28 cellular contexts compared by ENCODE assay signal in the genomic region with DNA sequence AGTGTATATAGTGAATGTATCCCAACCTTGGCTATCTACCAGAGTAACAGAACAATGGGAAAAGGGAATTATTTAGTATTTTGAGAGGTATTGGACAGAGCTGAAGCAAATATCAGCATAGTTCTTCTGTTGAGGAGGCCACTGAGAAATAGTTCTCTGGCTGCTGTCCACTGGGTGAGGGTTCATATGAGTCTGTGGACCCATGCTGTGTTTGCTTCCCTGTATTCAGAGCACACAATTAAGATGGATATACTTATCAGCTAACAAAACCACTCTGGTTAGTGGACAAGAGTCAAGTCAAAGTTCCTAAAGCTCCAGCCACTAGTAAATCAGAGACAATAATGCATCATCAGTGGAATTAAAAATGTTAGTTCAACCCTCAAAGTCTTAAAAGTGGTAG.
"Had no signal": no experiment of that assay in that cellular context is flagged by ENCODE, and none has a peak within 500 bp of the region (broad histone marks: within the 10 kb centered on the region; RNA-seq: fewer than 3 reads in every experiment).

No MANE protein-coding gene starts in this region.

- H3K27ac ChIP-seq: esophagus muscularis mucosa, foreskin keratinocyte, heart right ventricle, left ventricle myocardium inferior, lower lobe of right lung, ovary, psoas muscle, sigmoid colon, stomach, thyroid gland, vagina had no signal

- DNase-seq: effector memory CD4-positive, alpha-beta T cell; foreskin keratinocyte; glutamatergic neuron; heart right ventricle; hippocampal formation; islet precursor cell; kidney glomerular epithelial cell; left colon; left ventricle myocardium inferior; lower lobe of right lung; naive thymus-derived CD8-positive, alpha-beta T cell; occipital lobe; ovary; posterior cingulate gyrus; psoas muscle; right cardiac atrium; sigmoid colon; stimulated activated CD4-positive, alpha-beta T cell treated with anti-CD3 and anti-CD28 coated beads, Interleukin-2, amount 100 ng/mL, for 24 hours; stimulated activated CD4-positive, alpha-beta T cell treated with anti-CD3 and anti-CD28 coated beads, Interleukin-4, amount 100 ng/mL, for 24 hours; stimulated activated naive CD4-positive, alpha-beta T cell treated with Interleukin-2 at 50 U/mL for 16 hours; stomach; thyroid gland; trophoblast cell had no signal

- ATAC-seq: foreskin keratinocyte; heart right ventricle; left colon; lower lobe of right lung; naive thymus-derived CD8-positive, alpha-beta T cell; psoas muscle; right cardiac atrium; stimulated activated effector memory CD8-positive, alpha-beta T cell treated with anti-CD3 and anti-CD28 coated beads, Interleukin-12 subunit alpha, Interleukin-12 subunit beta, amount 100 ng/mL, for 72 hours had no signal

- H3K36me3 ChIP-seq: esophagus muscularis mucosa, heart right ventricle, left ventricle myocardium inferior, lower lobe of right lung, ovary, sigmoid colon, stomach, thyroid gland, vagina had no signal

- H3K27me3 Mint-ChIP-seq: dendritic cell treated with granulocyte-macrophage colony-stimulating factor and Interleukin-4, amounts not matched to agents 40 ng/mL and 50 ng/mL, for 4 days; naive thymus-derived CD8-positive, alpha-beta T cell had no signal

- FAIRE-seq: endothelial cell of umbilical vein had no signal

- H3K4me1 ChIP-seq: esophagus muscularis mucosa, foreskin keratinocyte, heart right ventricle, left ventricle myocardium inferior, lower lobe of right lung, psoas muscle, sigmoid colon, stomach, thyroid gland, vagina had no signal

- H3K9me3 ChIP-seq: lower lobe of right lung, ovary, sigmoid colon, thyroid gland, vagina had no signal

- H3K4me1 Mint-ChIP-seq: naive thymus-derived CD8-positive, alpha-beta T cell; stimulated activated effector memory CD8-positive, alpha-beta T cell treated with anti-CD3 and anti-CD28 coated beads, Interleukin-12 subunit alpha, Interleukin-12 subunit beta, amount 100 ng/mL, for 72 hours had no signal

- H3K4me3 Mint-ChIP-seq: dendritic cell treated with granulocyte-macrophage colony-stimulating factor and Interleukin-4, amounts not matched to agents 40 ng/mL and 50 ng/mL, for 4 days; naive thymus-derived CD8-positive, alpha-beta T cell; stimulated activated effector memory CD8-positive, alpha-beta T cell treated with anti-CD3 and anti-CD28 coated beads, Interleukin-12 subunit alpha, Interleukin-12 subunit beta, amount 100 ng/mL, for 72 hours had no signal

- H3K27ac Mint-ChIP-seq: dendritic cell treated with granulocyte-macrophage colony-stimulating factor and Interleukin-4, amounts not matched to agents 40 ng/mL and 50 ng/mL, for 4 days; naive thymus-derived CD8-positive, alpha-beta T cell; stimulated activated effector memory CD8-positive, alpha-beta T cell treated with anti-CD3 and anti-CD28 coated beads, Interleukin-12 subunit alpha, Interleukin-12 subunit beta, amount 100 ng/mL, for 72 hours had no signal

- H3K36me3 Mint-ChIP-seq: naive thymus-derived CD8-positive, alpha-beta T cell; stimulated activated effector memory CD8-positive, alpha-beta T cell treated with anti-CD3 and anti-CD28 coated beads, Interleukin-12 subunit alpha, Interleukin-12 subunit beta, amount 100 ng/mL, for 72 hours had no signal

- H3K27me3 ChIP-seq: esophagus muscularis mucosa, foreskin keratinocyte, heart right ventricle, ovary, sigmoid colon, stomach, thyroid gland, vagina had no signal

- H3K4me3 ChIP-seq: esophagus muscularis mucosa, heart right ventricle, left ventricle myocardium inferior, lower lobe of right lung, ovary, psoas muscle, sigmoid colon, stomach, thyroid gland, vagina had no signal
